1 cellular context compared by ENCODE assay signal in the genomic region with DNA sequence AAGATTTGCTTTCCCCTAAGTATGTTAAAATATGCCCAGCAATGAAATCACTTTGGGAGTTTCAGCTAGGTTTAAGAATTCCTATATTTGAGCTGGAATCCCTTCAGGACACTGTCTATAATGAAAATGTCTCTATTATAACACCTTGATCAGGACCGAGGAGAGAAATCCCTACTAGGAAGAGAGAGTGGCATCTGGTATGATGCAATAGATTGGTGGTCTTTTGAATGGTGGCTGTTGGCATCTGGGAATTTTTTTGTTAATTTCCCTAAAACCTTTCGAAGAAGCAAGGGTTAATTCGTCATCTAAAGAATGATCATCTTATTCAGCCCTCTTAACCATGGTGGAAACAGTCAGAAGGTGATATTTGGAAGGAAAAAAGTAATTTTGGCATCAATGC.
TF ChIP-seq lines count a peak whose summit lies in the region.

No MANE protein-coding gene starts in this region.

TF ChIP-seq in IMR-90, 13 proteins besides CTCF, POLR2A, EP300 and RAD21:
- TF ChIP-seq MAFK (IDR thresholded peaks at IDR 0.05; ENCODE audit: low read depth, low read length) (no peak), SMC3 (IDR thresholded peaks at IDR 0.05; ENCODE audit: low read depth, low read length) (no peak), FOS (IDR thresholded peaks at IDR 0.05; ENCODE audit: low read depth, low read length) (no peak), MAZ (IDR thresholded peaks at IDR 0.05; ENCODE audit: borderline replicate concordance, low read depth, low read length) (no peak), RFX5 (IDR thresholded peaks at IDR 0.05; ENCODE audit: low read depth, low read length) (no peak), CEBPB (IDR thresholded peaks at IDR 0.05; ENCODE audit: low read depth, low read length) (peak; percentile 73)
TF ChIP-seq in IMR-90: peak in this region for 1.
